ENCODE assay signal across 8 cellular contexts in genomic region chr17:43530303-43531081, GRCh38. TPM values are rescaled to one million over a fixed set of nuclear protein-coding genes. Genes with fewer than 3 reads are reported as not detected.
DNase-seq lines count a peak whose midpoint lies in the region; ATAC-seq and TF ChIP-seq lines count a peak whose summit lies in the region.

No MANE protein-coding gene starts in this region.

- DNase-seq in GM23248: peak; percentile 49
- peak; percentile 72 for DNase-seq in NCI-H748 treated with DMSO at 0.1 percent for 48 hours (lab: John Stamatoyannopoulos, UW)
- peak; percentile 93 to 95 for DNase-seq in fibroblast of lung (ENCODE audit: low read depth in 2 of 2)
- DNase-seq in GDM1 (lab: John Stamatoyannopoulos, UW): no peak

- no peaks in the 10 kb centered on the region for H3K79me2 ChIP-seq in GM23248 (ENCODE audit: insufficient read depth)
- H3K79me2 ChIP-seq in fibroblast of lung (ENCODE audit: control insufficient read depth, insufficient read depth, low read length): no peaks in the 10 kb centered on the region

- H3K9me3 ChIP-seq in GM23248 (ENCODE audit: low read depth): no peaks in the 10 kb centered on the region
- no peaks in the 10 kb centered on the region for H3K9me3 ChIP-seq in fibroblast of lung (ENCODE audit: control insufficient read depth, insufficient read depth, low read depth, low read length)
- no peaks in the 10 kb centered on the region for H3K9me3 ChIP-seq in neuron (ENCODE audit: low read length)

- H3K27me3 ChIP-seq in GM23248 (replicated peaks; ENCODE audit: insufficient read depth) (no peaks in the 10 kb centered on the region), fibroblast of lung (ENCODE audit: control insufficient read depth, insufficient read depth, low read length) (no peaks in the 10 kb centered on the region), neuron (ENCODE audit: insufficient read depth, low read length) (no peaks in the 10 kb centered on the region)

- no peaks in the 10 kb centered on the region for H3K9me2 ChIP-seq in GM23248 (ENCODE audit: insufficient read depth)

- H3K4me1 ChIP-seq in GM23248 (ENCODE audit: insufficient read depth): peaks cover 10% of the 10 kb centered on the region; the same call in 1 of the 2 replicates
- H3K4me1 ChIP-seq in fibroblast of lung (ENCODE audit: control insufficient read depth, extremely low read depth, insufficient read depth, low read length): peaks cover 14% of the 10 kb centered on the region
- H3K4me1 ChIP-seq in neuron (ENCODE audit: insufficient read depth, low read length): peaks cover 30% of the 10 kb centered on the region

- WGBS in GM23248 (ENCODE audit: low coverage in 1 of 2, low lambda C conversion rate in 2 of 2, missing lambda C conversion rate in 2 of 2), 2 experiments: 37 to 42% methylated on average over 20 to 23 of the region's 23 CpGs

- peak overlapping the region; percentile 34 for H3K4me2 ChIP-seq in GM23248 (ENCODE audit: unreplicated experiment)
- peak overlapping the region; percentile 68 for H3K4me2 ChIP-seq in fibroblast of lung (ENCODE audit: extremely low read depth, insufficient read depth, low read length)

- TF ChIP-seq CTCF in fibroblast of lung (conservative IDR thresholded peaks at IDR 0.05 in 1 of 2, IDR thresholded peaks at IDR 0.05 in 1 of 2; ENCODE audit: low read depth in 1 of 2, low read length in 2 of 2): no peak

- no peak overlapping the region for H3K27ac ChIP-seq in GM23248
- peak overlapping the region; percentile 69 for H3K27ac ChIP-seq in fibroblast of lung (ENCODE audit: insufficient read depth, low read length)

- H4K20me1 ChIP-seq in GM23248 (ENCODE audit: insufficient read depth) (no peaks in the 10 kb centered on the region), fibroblast of lung (ENCODE audit: control insufficient read depth, extremely low read depth, insufficient read depth, low read length) (no peaks in the 10 kb centered on the region)

- no peak for ATAC-seq in GM21381 (IDR thresholded peaks at IDR 0.05; ENCODE audit: unreplicated experiment)
- no peak for ATAC-seq in GM21360 (IDR thresholded peaks at IDR 0.05; ENCODE audit: unreplicated experiment)
- ATAC-seq in GM19023 (IDR thresholded peaks at IDR 0.05; ENCODE audit: unreplicated experiment): no peak

- H2AFZ ChIP-seq in GM23248 (peak overlapping the region; percentile 53; the same call in 1 of the 2 replicates), fibroblast of lung (ENCODE audit: low read length) (peak overlapping the region; percentile 83), neuron (ENCODE audit: low read depth, low read length) (no peak overlapping the region)

- H3K9ac ChIP-seq in GM23248: peak overlapping the region; percentile 22; the same call in 1 of the 2 replicates
- peak overlapping the region; percentile 45 for H3K9ac ChIP-seq in fibroblast of lung (ENCODE audit: insufficient read depth, low read length)

- no peaks in the 10 kb centered on the region for H3F3A ChIP-seq in GM23248 (ENCODE audit: insufficient read depth)

- H3K36me3 ChIP-seq in GM23248 (ENCODE audit: low read depth): no peaks in the 10 kb centered on the region; the same call in 1 of the 2 replicates
- H3K36me3 ChIP-seq in fibroblast of lung (ENCODE audit: control insufficient read depth, insufficient read depth, low read length): no peaks in the 10 kb centered on the region
- peaks cover 11% of the 10 kb centered on the region for H3K36me3 ChIP-seq in neuron (ENCODE audit: insufficient read depth, low read length)

- H3K4me3 ChIP-seq in GM23248 (no peak overlapping the region), fibroblast of lung (replicated peaks in 1 of 4; ENCODE audit: control extremely low read depth in 1 of 4, insufficient read depth in 1 of 4, low read depth in 3 of 4, low read length in 4 of 4) (peak overlapping the region in 2 of 4 experiments; percentile 38 to 39), neuron (ENCODE audit: low read length) (peak overlapping the region; percentile 8)

- in situ Hi-C loops in GM23248 (cut with MboI): no loop called here

RNA-seq across cellular contexts. Expression of gene ETV4, which starts 15.6 kb away (rescaled TPM):
- 2.1 and 3.5 TPM in 2 replicates for total RNA-seq in GM23248 (2014; rRNA removed; shearing (Covaris generic))
- 2.6 and 2.8 TPM in 2 replicates for polyA plus RNA-seq in GM23248 (2016; fragmentation: Nextera tagmentation; extraction: Ambion mirVana)
- 0.33 and 0.51 TPM in 2 replicates for total RNA-seq in fibroblast of lung
- polyA plus RNA-seq in fibroblast of lung: 1.8 and 4.1 TPM in 2 replicates
- polyA plus RNA-seq in fibroblast of lung (2012): 2.4 and 7.6 TPM in 2 replicates
- polyA minus RNA-seq in fibroblast of lung (ENCODE audit: low replicate concordance): 6.4 and 8.2 TPM in 2 replicates

RNA-seq across cellular contexts. Expression of gene DHX8, which starts 46.7 kb away (rescaled TPM):
- total RNA-seq in GM23248 (2014; rRNA removed; shearing (Covaris generic)): 27.3 and 33.1 TPM in 2 replicates
- polyA plus RNA-seq in GM23248 (2016; fragmentation: Nextera tagmentation; extraction: Ambion mirVana) (34.4 and 39.0 TPM in 2 replicates), fibroblast of lung (31.2 and 41.9 TPM in 2 replicates)
- total RNA-seq in fibroblast of lung: 37.0 and 42.3 TPM in 2 replicates
- 27.3 and 34.8 TPM in 2 replicates for polyA plus RNA-seq in fibroblast of lung (2012)
- polyA minus RNA-seq in fibroblast of lung (ENCODE audit: low replicate concordance): 45.9 and 46.8 TPM in 2 replicates
